In genomic region chr9:77718298-77718640, GRCh38 we compare ENCODE assay signal across 8 cellular contexts.
DNase-seq lines count a peak whose midpoint lies in the region; TF ChIP-seq lines count a peak whose summit lies in the region.
"Not testable (repeated sequence)": the region's sequence is repeated elsewhere in the genome, so short reads cannot be mapped to it uniquely, and the experiment has no call there.

No MANE protein-coding gene starts in this region.

- H3K27ac Mint-ChIP-seq in activated CD4-positive, alpha-beta memory T cell treated with anti-CD3 and anti-CD28 coated beads for 36 hours: peak overlapping the region; percentile 66
- H3K27ac Mint-ChIP-seq in activated naive CD8-positive, alpha-beta T cell treated with anti-CD3 and anti-CD28 coated beads for 36 hours: peak overlapping the region; percentile 77

- peak; percentile 53 for DNase-seq in AG10803 (ENCODE audit: low read depth)
- peak; percentile 50 for DNase-seq in M059J (ENCODE audit: low read depth)
- DNase-seq in activated CD4-positive, alpha-beta memory T cell treated with anti-CD3 and anti-CD28 coated beads for 36 hours; activated naive CD8-positive, alpha-beta T cell treated with anti-CD3 and anti-CD28 coated beads for 36 hours; transverse colon: not testable (repeated sequence)
- DNase-seq in choroid plexus epithelial cell (ENCODE audit: low read depth): peak; percentile 34

- H3K9me3 ChIP-seq in iPS-18a (ENCODE audit: control insufficient read depth, low read depth, low read length); transverse colon: not testable (repeated sequence)

- H3K27ac ChIP-seq in iPS-18a (ENCODE audit: low read length) (peak overlapping the region; percentile 73), rectal smooth muscle tissue (ENCODE audit: low read depth, low read length) (peak overlapping the region; percentile 45), transverse colon (peak overlapping the region in 3 of 4 donors; percentile 20 to 36 (median 32))

- peaks cover 53% of the 10 kb centered on the region for H3K4me1 ChIP-seq in iPS-18a (ENCODE audit: control insufficient read depth, low read depth, low read length)
- not testable (repeated sequence) for H3K4me1 ChIP-seq in rectal smooth muscle tissue (ENCODE audit: control insufficient read depth, insufficient read depth, low read length); transverse colon

- intact Hi-C loops in activated CD4-positive, alpha-beta memory T cell treated with anti-CD3 and anti-CD28 coated beads for 36 hours (cut with micrococcal nuclease): loop anchor here (1.0 kb wide), 1 partner anchor 8 kb away; no protein-coding TSS in a partner anchor
- intact Hi-C loops in transverse colon (cut with DNase I; ENCODE audit: low total_unique reads): not testable (repeated sequence)

- CTCF ChIA-PET in activated CD4-positive, alpha-beta memory T cell treated with anti-CD3 and anti-CD28 coated beads for 36 hours (lab: Charles Lee): interaction anchor here (1.1 kb wide), 1 partner anchor 261 kb away, joined by 3 read pairs; no protein-coding TSS in a partner anchor

- TF ChIP-seq EP300 in transverse colon (IDR thresholded peaks at IDR 0.05; ENCODE audit: low read depth): not testable (repeated sequence)

- TF ChIP-seq CTCF in AG10803 (conservative IDR thresholded peaks at IDR 0.05; ENCODE audit: low read length); choroid plexus epithelial cell (conservative IDR thresholded peaks at IDR 0.05; ENCODE audit: low read depth, low read length); transverse colon (IDR thresholded peaks at IDR 0.05): not testable (repeated sequence)

- WGBS in transverse colon (ENCODE audit: low coverage in 1 of 2), 2 donors: 44 to 54% methylated on average over 5 of the region's 5 CpGs

- H3K4me3 Mint-ChIP-seq in activated CD4-positive, alpha-beta memory T cell treated with anti-CD3 and anti-CD28 coated beads for 36 hours; activated naive CD8-positive, alpha-beta T cell treated with anti-CD3 and anti-CD28 coated beads for 36 hours: not testable (repeated sequence)

- H3K4me1 Mint-ChIP-seq in activated CD4-positive, alpha-beta memory T cell treated with anti-CD3 and anti-CD28 coated beads for 36 hours (ENCODE audit: low read depth): not testable (repeated sequence)
- H3K4me1 Mint-ChIP-seq in activated naive CD8-positive, alpha-beta T cell treated with anti-CD3 and anti-CD28 coated beads for 36 hours: peaks cover 19% of the 10 kb centered on the region

- H3K36me3 Mint-ChIP-seq in activated CD4-positive, alpha-beta memory T cell treated with anti-CD3 and anti-CD28 coated beads for 36 hours: peaks cover 18% of the 10 kb centered on the region
- peaks cover 13% of the 10 kb centered on the region for H3K36me3 Mint-ChIP-seq in activated naive CD8-positive, alpha-beta T cell treated with anti-CD3 and anti-CD28 coated beads for 36 hours

- H3K27me3 ChIP-seq in iPS-18a (ENCODE audit: control insufficient read depth, insufficient read depth, low read length); rectal smooth muscle tissue (ENCODE audit: control insufficient read depth, insufficient read depth, low read length); transverse colon: not testable (repeated sequence)

- in situ Hi-C loops in transverse colon (cut with MboI; ENCODE audit: low pct_ligation_motif_present in 1 of 4, low pct_unique_long_range_greater_than_20kb in 1 of 4, low sequenced_read_pairs in 3 of 4): not testable (repeated sequence)

- H3K4me3 ChIP-seq in AG10803 (ENCODE audit: low read length); choroid plexus epithelial cell (ENCODE audit: low read depth, low read length); iPS-18a (ENCODE audit: low read length); rectal smooth muscle tissue (ENCODE audit: low read length); transverse colon: not testable (repeated sequence)

- POLR2A ChIA-PET in activated CD4-positive, alpha-beta memory T cell treated with anti-CD3 and anti-CD28 coated beads for 36 hours (lab: Charles Lee): interaction anchor here (1.0 kb wide), 1 partner anchor 242 kb away, joined by 4 read pairs; no protein-coding TSS in a partner anchor

- TF ChIP-seq POLR2A in transverse colon (IDR thresholded peaks at IDR 0.05): not testable (repeated sequence)

- H3K9ac ChIP-seq in iPS-18a (ENCODE audit: low read length): peak overlapping the region; percentile 41
- not testable (repeated sequence) for H3K9ac ChIP-seq in rectal smooth muscle tissue (ENCODE audit: low read length)

- not testable (repeated sequence) for H3K36me3 ChIP-seq in iPS-18a (ENCODE audit: control insufficient read depth, low read depth, low read length); rectal smooth muscle tissue (ENCODE audit: control insufficient read depth, insufficient read depth, low read length); transverse colon

- H3K9me3 Mint-ChIP-seq in activated CD4-positive, alpha-beta memory T cell treated with anti-CD3 and anti-CD28 coated beads for 36 hours; activated naive CD8-positive, alpha-beta T cell treated with anti-CD3 and anti-CD28 coated beads for 36 hours: not testable (repeated sequence)

- not testable (repeated sequence) for H3K27me3 Mint-ChIP-seq in activated CD4-positive, alpha-beta memory T cell treated with anti-CD3 and anti-CD28 coated beads for 36 hours; activated naive CD8-positive, alpha-beta T cell treated with anti-CD3 and anti-CD28 coated beads for 36 hours
